9 cellular contexts compared by ENCODE assay signal in the genomic region with DNA sequence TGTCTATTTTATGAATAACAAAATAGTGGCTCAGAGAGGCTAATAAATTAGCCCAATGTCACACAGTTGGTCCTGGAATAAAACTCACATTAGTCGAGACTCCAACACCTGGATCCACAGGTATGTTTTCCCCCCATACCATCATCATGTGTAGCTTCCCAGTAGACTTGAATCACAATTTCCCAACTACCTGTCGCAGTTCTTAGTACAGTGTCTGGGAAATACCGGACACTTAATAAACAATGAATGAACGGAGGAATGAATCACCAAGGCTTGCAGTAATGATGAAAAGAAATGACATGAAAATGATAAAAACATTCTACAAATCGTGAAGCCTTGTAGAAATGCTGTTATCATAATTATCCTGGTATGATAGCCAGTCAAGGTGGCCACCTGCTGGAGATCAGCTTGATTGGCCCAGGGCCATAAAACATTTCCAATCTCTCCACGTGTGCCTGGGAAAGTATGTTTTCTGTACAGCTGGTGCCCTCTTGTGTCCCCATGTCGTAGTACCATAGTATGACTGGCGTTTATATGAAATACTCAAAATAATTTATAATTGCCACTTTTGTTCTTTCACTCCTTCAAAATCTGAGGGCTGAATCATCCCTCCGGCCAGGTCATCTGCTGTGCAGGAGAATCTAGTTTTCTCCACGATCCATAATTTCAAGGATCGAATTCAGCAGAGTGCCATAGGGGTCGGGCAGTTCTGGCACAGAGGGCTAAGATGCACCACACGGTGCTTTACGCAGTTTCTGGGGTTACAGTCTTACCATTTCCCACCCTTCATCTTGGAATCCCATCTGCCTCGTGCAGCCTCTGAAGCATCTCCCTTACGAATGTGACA.
DNase-seq lines count a peak whose midpoint lies in the region; ATAC-seq and TF ChIP-seq lines count a peak whose summit lies in the region.
"Had no signal": no experiment of that assay in that cellular context is flagged by ENCODE, and none has a peak within 500 bp of the region (broad histone marks: within the 10 kb centered on the region; RNA-seq: fewer than 3 reads in every experiment).

No MANE protein-coding gene starts in this region.

- no peak overlapping the region for H2AFZ ChIP-seq in GM23248

- H3K4me2 ChIP-seq in GM23248 (ENCODE audit: unreplicated experiment) = no peak overlapping the region

- ATAC-seq in right lobe of liver (peak; percentile 78 to 94 (median 82)), HG03135 (IDR thresholded peaks at IDR 0.05; ENCODE audit: unreplicated experiment) (no peak)
- no peak for ATAC-seq in activated naive CD8-positive, alpha-beta T cell treated with anti-CD3 and anti-CD28 coated beads, Interleukin-2, amount 50 U/mL, for 24 hours

- no peaks in the 10 kb centered on the region for H3K36me3 ChIP-seq in GM23248 (ENCODE audit: low read depth)
- no peaks in the 10 kb centered on the region for H3K36me3 ChIP-seq in adrenal gland (replicated peaks in 1 of 2)
- no peaks in the 10 kb centered on the region for H3K36me3 ChIP-seq in right lobe of liver
- H3K36me3 ChIP-seq in tibial artery = no peaks in the 10 kb centered on the region

- H3K4me3 Mint-ChIP-seq in activated naive CD8-positive, alpha-beta T cell treated with anti-CD3 and anti-CD28 coated beads, Interleukin-2, amount 50 U/mL, for 24 hours = no peak overlapping the region
- H3K4me3 Mint-ChIP-seq: activated B cell treated with CpG ODN at 0.5 μM for 24 hours had no signal

- H3F3A ChIP-seq in GM23248 (ENCODE audit: insufficient read depth) = no peaks in the 10 kb centered on the region

- no peaks in the 10 kb centered on the region for H3K9me3 Mint-ChIP-seq in activated naive CD8-positive, alpha-beta T cell treated with anti-CD3 and anti-CD28 coated beads, Interleukin-2, amount 50 U/mL, for 24 hours
- H3K9me3 Mint-ChIP-seq: activated B cell treated with CpG ODN at 0.5 μM for 24 hours had no signal

- peak in 4 of 6 experiments; percentile 14 to 45 (median 37) for TF ChIP-seq CTCF in adrenal gland (IDR thresholded peaks at IDR 0.05)
- peak; percentile 40 to 49 (median 46) for TF ChIP-seq CTCF in right lobe of liver (IDR thresholded peaks at IDR 0.05)
- no peak for TF ChIP-seq CTCF in tibial artery (IDR thresholded peaks at IDR 0.05)

- H3K9ac ChIP-seq in GM23248 = no peak overlapping the region

- H3K27me3 ChIP-seq in GM23248 (replicated peaks; ENCODE audit: insufficient read depth) = no peaks in the 10 kb centered on the region
- H3K27me3 ChIP-seq in adrenal gland = no peaks in the 10 kb centered on the region
- no peaks in the 10 kb centered on the region for H3K27me3 ChIP-seq in right lobe of liver
- no peaks in the 10 kb centered on the region for H3K27me3 ChIP-seq in tibial artery

- H3K4me1 Mint-ChIP-seq in activated naive CD8-positive, alpha-beta T cell treated with anti-CD3 and anti-CD28 coated beads, Interleukin-2, amount 50 U/mL, for 24 hours = no peaks in the 10 kb centered on the region
- H3K4me1 Mint-ChIP-seq: activated B cell treated with CpG ODN at 0.5 μM for 24 hours had no signal

- no peak overlapping the region for H3K4me3 ChIP-seq in GM23248
- no peak overlapping the region for H3K4me3 ChIP-seq in adrenal gland
- H3K4me3 ChIP-seq in right lobe of liver = no peak overlapping the region
- no peak overlapping the region for H3K4me3 ChIP-seq in tibial artery

- H3K9me3 ChIP-seq in GM23248 (ENCODE audit: low read depth) (no peaks in the 10 kb centered on the region), adrenal gland (replicated peaks in 1 of 3) (no peaks in the 10 kb centered on the region), right lobe of liver (no peaks in the 10 kb centered on the region), tibial artery (no peaks in the 10 kb centered on the region)

- DNase-seq in GM23248 (peak; percentile 47), NCI-H2081 (lab: John Stamatoyannopoulos, UW) (peak; percentile 89 to 90), adrenal gland (peak in 6 of 7 donors; percentile 22 to 68 (median 24)), right lobe of liver (peak in 1 of 3 donors; percentile 54), mesenteric fat pad (ENCODE audit: low spot score) (no peak), tibial artery (no peak)
- no peak for DNase-seq in activated naive CD8-positive, alpha-beta T cell treated with anti-CD3 and anti-CD28 coated beads, Interleukin-2, amount 50 U/mL, for 24 hours
- DNase-seq: activated B cell treated with CpG ODN at 0.5 μM for 24 hours had no signal

- H3K27ac Mint-ChIP-seq in activated naive CD8-positive, alpha-beta T cell treated with anti-CD3 and anti-CD28 coated beads, Interleukin-2, amount 50 U/mL, for 24 hours = no peak overlapping the region
- H3K27ac Mint-ChIP-seq: activated B cell treated with CpG ODN at 0.5 μM for 24 hours had no signal

- H3K79me2 ChIP-seq in GM23248 (ENCODE audit: insufficient read depth) = no peaks in the 10 kb centered on the region

- TF ChIP-seq POLR2A in adrenal gland (IDR thresholded peaks at IDR 0.05) = no peak
- no peak for TF ChIP-seq POLR2A in right lobe of liver (IDR thresholded peaks at IDR 0.05)

- H3K27ac ChIP-seq in GM23248 (no peak overlapping the region), adrenal gland (no peak overlapping the region), right lobe of liver (no peak overlapping the region), tibial artery (no peak overlapping the region)

- 76 to 81% methylated on average over 16 of the region's 16 CpGs for WGBS in GM23248 (ENCODE audit: low coverage in 1 of 2, low lambda C conversion rate in 2 of 2, missing lambda C conversion rate in 2 of 2), 2 experiments
- WGBS in adrenal gland, 4 donors = 49 to 55% (median 53%) methylated on average over 16 of the region's 16 CpGs
- WGBS in right lobe of liver (ENCODE audit: insufficient coverage, low coverage, low lambda C conversion rate, missing lambda C conversion rate) = 57% methylated on average over 13 of the region's 16 CpGs

- in situ Hi-C loops in GM23248 (cut with MboI) = no loop called here

- no peaks in the 10 kb centered on the region for H4K20me1 ChIP-seq in GM23248 (ENCODE audit: insufficient read depth)

- intact Hi-C loops in adrenal gland (cut with DNase I) = no loop called here
- intact Hi-C loops in right lobe of liver (cut with DNase I) = no loop called here
- intact Hi-C loops in tibial artery (cut with DNase I; ENCODE audit: low total_unique reads) = no loop called here

- no peaks in the 10 kb centered on the region for H3K36me3 Mint-ChIP-seq in activated naive CD8-positive, alpha-beta T cell treated with anti-CD3 and anti-CD28 coated beads, Interleukin-2, amount 50 U/mL, for 24 hours (ENCODE audit: low read depth)

- H3K9me2 ChIP-seq in GM23248 (ENCODE audit: insufficient read depth) = no peaks in the 10 kb centered on the region

- no peaks in the 10 kb centered on the region for H3K27me3 Mint-ChIP-seq in activated naive CD8-positive, alpha-beta T cell treated with anti-CD3 and anti-CD28 coated beads, Interleukin-2, amount 50 U/mL, for 24 hours
- H3K27me3 Mint-ChIP-seq: activated B cell treated with CpG ODN at 0.5 μM for 24 hours had no signal

- no peaks in the 10 kb centered on the region for H3K4me1 ChIP-seq in GM23248 (ENCODE audit: insufficient read depth)
- H3K4me1 ChIP-seq in adrenal gland (replicated peaks in 1 of 2) = no peaks in the 10 kb centered on the region
- H3K4me1 ChIP-seq in right lobe of liver = no peaks in the 10 kb centered on the region
- H3K4me1 ChIP-seq in tibial artery = no peaks in the 10 kb centered on the region

Comparison
In these comparisons a context has a peak if more than half of its experiments do, and no peak if none do; other contexts are left out.
1. DNase-seq: peak in GM23248 (single experiment), NCI-H2081 (2 of 2) and adrenal gland (6 of 7); none in mesenteric fat pad (single experiment), tibial artery (0 of 2) and activated naive CD8-positive, alpha-beta T cell treated with anti-CD3 and anti-CD28 coated beads, Interleukin-2, amount 50 U/mL, for 24 hours (single experiment).
2. CTCF ChIP-seq: peak in adrenal gland (4 of 6) and right lobe of liver (4 of 4); none in tibial artery (0 of 2).
3. ATAC-seq: peak in right lobe of liver (4 of 4); none in activated naive CD8-positive, alpha-beta T cell treated with anti-CD3 and anti-CD28 coated beads, Interleukin-2, amount 50 U/mL, for 24 hours (single experiment) and HG03135 (single experiment).